ENCODE assay signal across 18 cellular contexts in genomic region chr16:1347286-1347855, GRCh38.
"Had no signal": no experiment of that assay in that cellular context is flagged by ENCODE, and none has a peak within 500 bp of the region (broad histone marks: within the 10 kb centered on the region; RNA-seq: fewer than 3 reads in every experiment).

No MANE protein-coding gene starts in this region.

- H3K4me3 ChIP-seq: gastrocnemius medialis, hepatocyte, mucosa of descending colon, thoracic aorta had no signal

- H3K9me3 ChIP-seq: gastrocnemius medialis, mucosa of descending colon, thoracic aorta had no signal

- H3K27ac ChIP-seq: gastrocnemius medialis, hepatocyte, skin epidermis, thoracic aorta had no signal

- H3K27me3 ChIP-seq: gastrocnemius medialis, hepatocyte had no signal

- DNase-seq: activated CD4-positive, alpha-beta T cell treated with anti-CD3 and anti-CD28 coated beads for 36 hours; activated CD4-positive, CD25-positive, alpha-beta regulatory T cell; activated naive CD4-positive, alpha-beta T cell; activated T-cell treated with anti-CD3 and anti-CD28 coated beads for 4 hours; endodermal cell; gastrocnemius medialis; glutamatergic neuron; islet precursor cell; left cardiac atrium; left ventricle myocardium superior; mucosa of descending colon; posterior cingulate gyrus; stimulated activated CD4-positive, alpha-beta T cell treated with anti-CD3 and anti-CD28 coated beads, Interleukin-12 subunit alpha, Interleukin-12 subunit beta, amount 100 ng/mL, for 4 hours; stimulated activated CD4-positive, alpha-beta T cell treated with anti-CD3 and anti-CD28 coated beads, Interleukin-4, amount 100 ng/mL, for 1 hour; stimulated activated naive CD8-positive, alpha-beta T cell treated with anti-CD3 and anti-CD28 coated beads, Interleukin-15, Interleukin-2, amounts not matched to agents 100 U/mL and 50 U/mL, for 24 hours had no signal
